Comparison of ENCODE assay signal across 8 cellular contexts in genomic region chr18:48934708-48935432, GRCh38. TPM values are rescaled to one million over a fixed set of nuclear protein-coding genes. Genes with fewer than 3 reads are reported as not detected.
A peak's percentile ranks its signal among the peaks of the same experiment; 100 is the strongest.
DNase-seq lines count a peak whose midpoint lies in the region; ATAC-seq and TF ChIP-seq lines count a peak whose summit lies in the region.

No MANE protein-coding gene starts in this region.

- peak overlapping the region; percentile 45 for H3K4me3 ChIP-seq in GM06990 (replicated peaks; ENCODE audit: low read depth, low read length)
- no peak overlapping the region for H3K4me3 ChIP-seq in HAP-1

- TF ChIP-seq CTCF in GM06990 (IDR thresholded peaks at IDR 0.05; ENCODE audit: insufficient read depth, low read length, poor library complexity, severe bottlenecking) = no peak
- no peak for TF ChIP-seq CTCF in chondrocyte (IDR thresholded peaks at IDR 0.05)

- in situ Hi-C loops in HAP-1 (cut with MboI; ENCODE audit: low sequenced_read_pairs) = no loop called here

- peaks cover 43% of the 10 kb centered on the region for H3K4me1 ChIP-seq in HAP-1

- H3K36me3 ChIP-seq in GM06990 (ENCODE audit: control insufficient read depth, insufficient read depth, low read length) (peaks cover 2% of the 10 kb centered on the region; the same call in 1 of the 2 replicates), HAP-1 (replicated peaks) (peaks cover 7% of the 10 kb centered on the region)

- H3K9me3 Mint-ChIP-seq in chondrocyte (ENCODE audit: low read depth) = no peaks in the 10 kb centered on the region

- DNase-seq in GM06990 (ENCODE audit: extremely low read depth, insufficient read length) = peak; percentile 71
- DNase-seq in NCI-H69 (lab: John Stamatoyannopoulos, UW) = peak; percentile 46
- no peak for DNase-seq in chondrocyte (ENCODE audit: low spot score)
- DNase-seq in myocyte (ENCODE audit: low read depth) = peak; percentile 85
- DNase-seq in NCI-H2081 (lab: John Stamatoyannopoulos, UW) = no peak
- DNase-seq in NCI-H748 treated with DMSO at 0.1 percent for 48 hours (lab: John Stamatoyannopoulos, UW) = no peak
- no peak for DNase-seq in HAP-1 (ENCODE audit: low spot score in 2 of 2)

- peak overlapping the region; percentile 33 for H3K4me3 Mint-ChIP-seq in chondrocyte (ENCODE audit: unreplicated experiment)

- H3K27me3 Mint-ChIP-seq in chondrocyte (ENCODE audit: low read depth) = no peaks in the 10 kb centered on the region

- H3K4me1 Mint-ChIP-seq in chondrocyte (ENCODE audit: low read depth) = peaks cover 97% of the 10 kb centered on the region

- H3K36me3 Mint-ChIP-seq in chondrocyte (ENCODE audit: low read depth) = peaks cover 21% of the 10 kb centered on the region

- peak overlapping the region; percentile 91 for H3K27ac Mint-ChIP-seq in chondrocyte (ENCODE audit: unreplicated experiment)

- no peaks in the 10 kb centered on the region for H3K9me3 ChIP-seq in HAP-1

- peak; percentile 57 for ATAC-seq in GM21576 (IDR thresholded peaks at IDR 0.05; ENCODE audit: unreplicated experiment)

- H3K27me3 ChIP-seq in GM06990 (replicated peaks; ENCODE audit: control insufficient read depth, insufficient read depth, low read length) (no peaks in the 10 kb centered on the region), HAP-1 (ENCODE audit: low read depth) (no peaks in the 10 kb centered on the region)

RNA-seq across cellular contexts. Expression of gene SMAD7, which starts 15.9 kb away (rescaled TPM):
- 61.2 to 99.9 TPM (median 70.1 TPM) in 3 replicates for total RNA-seq in chondrocyte
- total RNA-seq in myocyte = 2.7 and 3.0 TPM in 2 replicates
- polyA plus RNA-seq in myocyte (2012) = 24.2 TPM

Comparison
In these comparisons a context has a peak if more than half of its experiments do, and no peak if none do; other contexts are left out.
1. DNase-seq: peak in GM06990 (single experiment), NCI-H69 (single experiment) and myocyte (single experiment); none in chondrocyte (single experiment), NCI-H2081 (0 of 2), NCI-H748 treated with DMSO at 0.1 percent for 48 hours (single experiment) and HAP-1 (0 of 2).
2. RNA of gene SMAD7, which starts 15.9 kb away (total RNA-seq): 61.2 to 99.9 TPM in chondrocyte; 2.7 to 3.0 TPM in myocyte; every median in the first group is over 10 times any median in the second.